In genomic region chr9:130780865-130781504, GRCh38 we compare ENCODE assay signal across 10 cellular contexts. TPM values are rescaled to one million over a fixed set of nuclear protein-coding genes. Genes with fewer than 3 reads are reported as not detected.
DNase-seq lines count a peak whose midpoint lies in the region; ATAC-seq, FAIRE-seq and TF ChIP-seq lines count a peak whose summit lies in the region.
"Had no signal": no experiment of that assay in that cellular context is flagged by ENCODE, and none has a peak within 500 bp of the region (broad histone marks: within the 10 kb centered on the region; RNA-seq: fewer than 3 reads in every experiment).

No MANE protein-coding gene starts in this region.

- FAIRE-seq in A549 (lab: Jason Lieb, UNC) = no peak

- DNase-seq in A549 (ENCODE audit: low read depth in 1 of 2, low spot score in 1 of 2) (peak; percentile 62 to 88), M059J (ENCODE audit: low read depth) (peak; percentile 49), coronary artery (ENCODE audit: low spot score) (peak; percentile 92), NCI-H1694 treated with DMSO at 0.1 percent for 48 hours (lab: John Stamatoyannopoulos, UW) (no peak)
- DNase-seq in activated CD8-positive, alpha-beta memory T cell treated with anti-CD3 and anti-CD28 coated beads, Interleukin-2, amount 50 U/mL, for 4 hours = no peak
- no peak for DNase-seq in activated CD8-positive, alpha-beta memory T cell treated with anti-CD3 and anti-CD28 coated beads for 24 hours
- DNase-seq: CD4-positive, CD25-positive, alpha-beta regulatory T cell; NCI-H1048 had no signal

- H3K9me3 ChIP-seq in A549 = 0 out of 3 replicates have a peak, but pooled peaks cover 1% of the 10 kb centered on the region
- no peaks in the 10 kb centered on the region for H3K9me3 ChIP-seq in mucosa of stomach (ENCODE audit: control insufficient read depth, low read length)

- WGBS in A549 (ENCODE audit: missing lambda C conversion rate) = 3% methylated on average over 9 of the region's 9 CpGs

- H3K4me2 ChIP-seq in A549 = peak overlapping the region; percentile 73

- peak overlapping the region; percentile 45 for H3K9ac ChIP-seq in mucosa of stomach (ENCODE audit: low read length)

- CTCF ChIA-PET in A549 (lab: Yijun Ruan, JAX) = interaction anchor here (0.6 to 1.0 kb wide), 5 partner anchors 9 to 265 kb away, joined by 3 to 6 read pairs (median 3); no protein-coding TSS in a partner anchor

- H3K27me3 ChIP-seq in mucosa of stomach (ENCODE audit: control insufficient read depth, insufficient read depth, low read length) = no peaks in the 10 kb centered on the region

- no peak; a peak in 2 of 5 replicates for TF ChIP-seq RAD21 in A549 (conservative IDR thresholded peaks at IDR 0.05 in 1 of 2, IDR thresholded peaks at IDR 0.05 in 1 of 2)

- H3K27ac ChIP-seq in A549 = peak overlapping the region; percentile 84 to 88
- peak overlapping the region; percentile 91 to 95 for H3K27ac ChIP-seq in coronary artery

- no peak for TF ChIP-seq POLR2A in A549 (IDR thresholded peaks at IDR 0.05; ENCODE audit: low read length)

- ATAC-seq in A549 (peak; percentile 96 to 97), HG02885 (IDR thresholded peaks at IDR 0.05; ENCODE audit: poor library complexity, unreplicated experiment) (no peak)

- H3K36me3 ChIP-seq in mucosa of stomach (ENCODE audit: control insufficient read depth, insufficient read depth, low read length) = no peaks in the 10 kb centered on the region

- POLR2A ChIA-PET in A549 (lab: Yijun Ruan, JAX) = interaction anchor here (1.0 kb wide), 1 partner anchor 53 kb away, joined by 4 read pairs; no protein-coding TSS in a partner anchor

- H3K4me3 ChIP-seq in A549 (peak overlapping the region; percentile 18; the same call in 2 of the 3 replicates), coronary artery (peak overlapping the region; percentile 63), mucosa of stomach (ENCODE audit: low read length) (no peak overlapping the region)

- TF ChIP-seq CTCF in A549 (IDR thresholded peaks at IDR 0.05) = no peak
- TF ChIP-seq CTCF in coronary artery (IDR thresholded peaks at IDR 0.05) = no peak

- peak in 1 of 2 experiments; percentile 43; a peak in 1 of 5 replicates for TF ChIP-seq EP300 in A549 (IDR thresholded peaks at IDR 0.05)

- H3K4me1 ChIP-seq in A549 (peaks cover 50% of the 10 kb centered on the region), mucosa of stomach (ENCODE audit: control insufficient read depth, insufficient read depth, low read length) (peaks cover 8% of the 10 kb centered on the region)

TF ChIP-seq in A549, 52 proteins besides CTCF, POLR2A, EP300 and RAD21 (continues in another document):
- TF ChIP-seq MAX (IDR thresholded peaks at IDR 0.05) (peak; percentile 47), MYC (IDR thresholded peaks at IDR 0.05; ENCODE audit: borderline replicate concordance, low read length) (no peak), ESRRA (IDR thresholded peaks at IDR 0.05; ENCODE audit: borderline replicate concordance, low read length) (no peak), FOXS1 (CRISPR knock-in tag; IDR thresholded peaks at IDR 0.05) (no peak), NPAS2 (CRISPR knock-in tag; IDR thresholded peaks at IDR 0.05; ENCODE audit: borderline replicate concordance) (no peak), PBX3 (IDR thresholded peaks at IDR 0.05) (no peak), KDM5A (IDR thresholded peaks at IDR 0.05) (no peak), POLR2AphosphoS2 (conservative IDR thresholded peaks at IDR 0.05; ENCODE audit: low read length) (no peak), HMGXB4 (CRISPR knock-in tag; IDR thresholded peaks at IDR 0.05; ENCODE audit: borderline replicate concordance) (no peak), SMC3 (IDR thresholded peaks at IDR 0.05) (no peak; the same call in 2 of the 3 replicates), BCL3 (IDR thresholded peaks at IDR 0.05) (0 out of 3 replicates have a peak, but pooled peaks have one; percentile 49), BHLHE40 (IDR thresholded peaks at IDR 0.05; ENCODE audit: low read depth, low read length) (no peak), CHD4 (IDR thresholded peaks at IDR 0.05; ENCODE audit: borderline replicate concordance) (no peak), ZFP36 (IDR thresholded peaks at IDR 0.05; ENCODE audit: borderline replicate concordance, partially characterized antibody) (no peak), HOXA7 (CRISPR knock-in tag; IDR thresholded peaks at IDR 0.05) (no peak), CBX2 (IDR thresholded peaks at IDR 0.05; ENCODE audit: borderline replicate concordance, low read depth) (no peak), RFX5 (IDR thresholded peaks at IDR 0.05) (0 out of 2 replicates have a peak, but pooled peaks have one; percentile 9), REST (IDR thresholded peaks at IDR 0.05) (no peak), JUN (IDR thresholded peaks at IDR 0.05) (peak; percentile 50 to 66; a peak in 3 of 5 replicates), HDAC2 (IDR thresholded peaks at IDR 0.05) (no peak), SREBF2 (IDR thresholded peaks at IDR 0.05) (no peak), FOSB (CRISPR knock-in tag; IDR thresholded peaks at IDR 0.05) (no peak), RNF2 (IDR thresholded peaks at IDR 0.05; ENCODE audit: borderline replicate concordance, low read depth) (no peak)

RNA-seq across cellular contexts. Expression of gene ABL1, which starts 54.1 kb away (rescaled TPM):
- 26.5 and 37.5 TPM in 2 replicates for polyA plus RNA-seq in A549 (2011; rRNA removed)
- polyA plus RNA-seq in A549 (2012; cell fraction: cytosol; rRNA removed) = 16.5 and 23.9 TPM in 2 replicates
- polyA plus RNA-seq in A549 (2012; cell fraction: nucleus; rRNA removed) = 30.8 and 36.5 TPM in 2 replicates
- polyA plus RNA-seq in A549 (2017; fragmentation: RNase III; extraction: RNeasy Plus Mini Kit Qiagen cat#74134 plus additional on column Dnase treatment) = 30.0 to 32.6 TPM (median 32.4 TPM) in 3 replicates
- 54.3 and 56.9 TPM in 2 replicates for polyA minus RNA-seq in A549 (2011; rRNA and poly(A)+ RNA removed)
- 14.4 and 33.0 TPM in 2 replicates for total RNA-seq in M059J (2014; rRNA removed; shearing (Covaris generic))

Comparison
In these comparisons a context has a peak if more than half of its experiments do, and no peak if none do; other contexts are left out.
1. DNase-seq: peak in A549 (2 of 2), M059J (single experiment) and coronary artery (single experiment); none in activated CD8-positive, alpha-beta memory T cell treated with anti-CD3 and anti-CD28 coated beads, Interleukin-2, amount 50 U/mL, for 4 hours (single experiment), activated CD8-positive, alpha-beta memory T cell treated with anti-CD3 and anti-CD28 coated beads for 24 hours (single experiment) and NCI-H1694 treated with DMSO at 0.1 percent for 48 hours (single experiment).